2 cellular contexts compared by ENCODE assay signal in the genomic region with DNA sequence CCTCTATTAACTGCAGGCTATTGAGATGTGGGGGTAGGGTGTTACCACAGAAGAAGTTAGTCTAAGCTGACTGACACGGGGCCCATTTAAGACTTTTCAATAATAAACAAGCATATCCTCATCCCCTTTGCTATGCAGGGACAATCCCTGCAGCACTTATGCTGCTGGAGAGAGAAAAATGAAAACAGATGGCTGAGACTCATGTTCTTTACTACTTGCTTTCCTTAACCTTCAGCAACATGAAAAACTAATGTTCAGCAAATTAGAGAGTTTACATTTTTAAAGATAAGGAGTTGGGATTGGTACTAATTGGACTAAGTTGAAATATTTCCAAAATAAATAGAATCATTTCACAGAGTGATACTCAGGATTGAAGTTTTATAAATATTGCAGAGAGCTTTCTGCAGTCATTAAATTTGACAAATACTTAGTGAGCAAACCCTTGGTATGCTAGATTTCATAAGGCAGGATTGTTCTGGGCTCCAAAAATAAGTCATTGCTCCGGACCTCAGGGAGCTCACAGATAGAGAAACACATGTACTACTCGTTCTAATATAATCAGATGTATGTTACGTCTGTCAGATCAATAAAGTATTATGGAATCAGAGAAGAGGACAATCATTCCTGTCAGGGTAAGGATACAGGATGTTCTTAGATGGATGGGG.
TF ChIP-seq lines count a peak whose summit lies in the region.

No MANE protein-coding gene starts in this region.

TF ChIP-seq in H1, 55 proteins besides CTCF, POLR2A, EP300 and RAD21:
- no peak for TF ChIP-seq TCF12 (IDR thresholded peaks at IDR 0.05; ENCODE audit: low read depth, low read length)
- TF ChIP-seq RXRA (IDR thresholded peaks at IDR 0.05; ENCODE audit: insufficient read depth, low read depth, low read length): no peak
- TF ChIP-seq, protein P1, sequence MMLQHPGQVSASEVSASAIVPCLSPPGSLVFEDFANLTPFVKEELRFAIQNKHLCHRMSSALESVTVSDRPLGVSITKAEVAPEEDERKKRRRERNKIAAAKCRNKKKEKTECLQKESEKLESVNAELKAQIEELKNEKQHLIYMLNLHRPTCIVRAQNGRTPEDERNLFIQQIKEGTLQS (IDR thresholded peaks at IDR 0.05; ENCODE audit: insufficient read depth, low read depth, low read length): no peak
- TF ChIP-seq SAP30 (IDR thresholded peaks at IDR 0.05; ENCODE audit: insufficient read depth, insufficient replicate concordance, low read length): no peak
- no peak for TF ChIP-seq KDM4A (IDR thresholded peaks at IDR 0.05; ENCODE audit: low read depth, low read length, severe bottlenecking)
- no peak for TF ChIP-seq ASH2L (IDR thresholded peaks at IDR 0.05; ENCODE audit: low read length)
- no peak for TF ChIP-seq TBP (IDR thresholded peaks at IDR 0.05; ENCODE audit: low read depth, low read length)
- TF ChIP-seq KDM1A (IDR thresholded peaks at IDR 0.05; ENCODE audit: borderline replicate concordance, low read length): no peak
- TF ChIP-seq TAF1 (IDR thresholded peaks at IDR 0.05; ENCODE audit: low read depth, low read length): no peak
- TF ChIP-seq, protein P2, sequence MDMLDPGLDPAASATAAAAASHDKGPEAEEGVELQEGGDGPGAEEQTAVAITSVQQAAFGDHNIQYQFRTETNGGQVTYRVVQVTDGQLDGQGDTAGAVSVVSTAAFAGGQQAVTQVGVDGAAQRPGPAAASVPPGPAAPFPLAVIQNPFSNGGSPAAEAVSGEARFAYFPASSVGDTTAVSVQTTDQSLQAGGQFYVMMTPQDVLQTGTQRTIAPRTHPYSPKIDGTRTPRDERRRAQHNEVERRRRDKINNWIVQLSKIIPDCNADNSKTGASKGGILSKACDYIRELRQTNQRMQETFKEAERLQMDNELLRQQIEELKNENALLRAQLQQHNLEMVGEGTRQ (IDR thresholded peaks at IDR 0.05; ENCODE audit: low read length): no peak
- no peak for TF ChIP-seq GTF2F1 (IDR thresholded peaks at IDR 0.05; ENCODE audit: borderline replicate concordance, low read depth, low read length)
- TF ChIP-seq NANOG (IDR thresholded peaks at IDR 0.05; ENCODE audit: insufficient read depth, low read depth, low read length, poor library complexity, severe bottlenecking): no peak
- TF ChIP-seq TAF7 (optimal IDR thresholded peaks at IDR 0.05; ENCODE audit: borderline replicate concordance, low read depth, low read length): no peak
- no peak for TF ChIP-seq JUN (IDR thresholded peaks at IDR 0.05; ENCODE audit: low read depth, low read length)
- no peak for TF ChIP-seq SIRT6 (IDR thresholded peaks at IDR 0.05; ENCODE audit: low read length)
- TF ChIP-seq HDAC6 (IDR thresholded peaks at IDR 0.05; ENCODE audit: low read depth, low read length): no peak
- no peak for TF ChIP-seq PHF8 (conservative IDR thresholded peaks at IDR 0.05; ENCODE audit: low read depth, low read length)
- no peak for TF ChIP-seq POU5F1 (IDR thresholded peaks at IDR 0.05; ENCODE audit: low read depth, low read length)

TF ChIP-seq in HEK293T, 16 proteins besides CTCF, POLR2A, EP300 and RAD21:
- TF ChIP-seq FOXK2 (IDR thresholded peaks at IDR 0.05) (no peak), HDGF (IDR thresholded peaks at IDR 0.05; ENCODE audit: borderline replicate concordance) (no peak), L3MBTL2 (conservative IDR thresholded peaks at IDR 0.05) (no peak), SP1 (IDR thresholded peaks at IDR 0.05) (no peak), NFRKB (IDR thresholded peaks at IDR 0.05) (no peak), CTBP1 (IDR thresholded peaks at IDR 0.05; ENCODE audit: borderline replicate concordance) (no peak), ZNF384 (IDR thresholded peaks at IDR 0.05) (no peak), SUZ12 (IDR thresholded peaks at IDR 0.05) (no peak), LEF1 (IDR thresholded peaks at IDR 0.05; ENCODE audit: borderline replicate concordance) (no peak), BHLHE40 (IDR thresholded peaks at IDR 0.05; ENCODE audit: borderline replicate concordance) (no peak)
- TF ChIP-seq, protein P3, sequence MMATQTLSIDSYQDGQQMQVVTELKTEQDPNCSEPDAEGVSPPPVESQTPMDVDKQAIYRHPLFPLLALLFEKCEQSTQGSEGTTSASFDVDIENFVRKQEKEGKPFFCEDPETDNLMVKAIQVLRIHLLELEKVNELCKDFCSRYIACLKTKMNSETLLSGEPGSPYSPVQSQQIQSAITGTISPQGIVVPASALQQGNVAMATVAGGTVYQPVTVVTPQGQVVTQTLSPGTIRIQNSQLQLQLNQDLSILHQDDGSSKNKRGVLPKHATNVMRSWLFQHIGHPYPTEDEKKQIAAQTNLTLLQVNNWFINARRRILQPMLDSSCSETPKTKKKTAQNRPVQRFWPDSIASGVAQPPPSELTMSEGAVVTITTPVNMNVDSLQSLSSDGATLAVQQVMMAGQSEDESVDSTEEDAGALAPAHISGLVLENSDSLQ (IDR thresholded peaks at IDR 0.05): no peak
